Comparison of ENCODE assay signal across 13 cellular contexts in the genomic region with DNA sequence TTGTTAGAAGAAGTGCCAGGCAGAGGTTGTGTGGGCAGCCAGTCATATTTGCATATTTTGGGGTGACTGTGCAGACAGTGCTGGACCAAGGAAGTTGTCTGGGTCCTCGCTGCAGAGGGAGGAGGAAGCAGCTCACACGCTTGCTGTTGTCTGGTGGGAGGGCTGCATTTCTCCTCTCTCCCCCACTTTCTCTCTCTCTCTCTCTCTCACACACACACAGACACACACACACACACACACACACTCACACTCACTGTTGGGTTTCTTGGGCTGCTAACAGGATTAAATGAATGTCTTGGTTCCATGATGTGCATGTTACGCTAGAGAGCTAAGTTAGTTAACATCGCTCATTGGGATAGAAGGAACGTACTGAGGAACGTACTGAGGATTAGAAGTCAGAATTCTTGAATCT.
A peak's percentile ranks its signal among the peaks of the same experiment; 100 is the strongest.
DNase-seq lines count a peak whose midpoint lies in the region; ATAC-seq and TF ChIP-seq lines count a peak whose summit lies in the region.
"Had no signal": no experiment of that assay in that cellular context is flagged by ENCODE, and none has a peak within 500 bp of the region (broad histone marks: within the 10 kb centered on the region; RNA-seq: fewer than 3 reads in every experiment).

No MANE protein-coding gene starts in this region.

- peaks cover 15% of the 10 kb centered on the region for H3K4me1 Mint-ChIP-seq in activated naive CD4-positive, alpha-beta T cell treated with anti-CD3 and anti-CD28 coated beads for 36 hours (ENCODE audit: low read depth)
- peaks cover 23 to 44% (median 36%) of the 10 kb centered on the region in 3 donors for H3K4me1 Mint-ChIP-seq in naive B cell
- H3K4me1 Mint-ChIP-seq in T-helper 17 cell = peaks cover 17% of the 10 kb centered on the region

- H3K36me3 Mint-ChIP-seq in activated naive CD4-positive, alpha-beta T cell treated with anti-CD3 and anti-CD28 coated beads for 36 hours (ENCODE audit: low read depth) = peaks cover 5% of the 10 kb centered on the region
- no peaks in the 10 kb centered on the region for H3K36me3 Mint-ChIP-seq in naive B cell
- H3K36me3 Mint-ChIP-seq in T-helper 17 cell (ENCODE audit: low read depth) = peaks cover 2% of the 10 kb centered on the region

- H3K9me3 Mint-ChIP-seq in activated naive CD4-positive, alpha-beta T cell treated with anti-CD3 and anti-CD28 coated beads for 36 hours = no peaks in the 10 kb centered on the region
- H3K9me3 Mint-ChIP-seq in naive B cell = no peaks in the 10 kb centered on the region

- no peaks in the 10 kb centered on the region for H3K27me3 Mint-ChIP-seq in activated naive CD4-positive, alpha-beta T cell treated with anti-CD3 and anti-CD28 coated beads for 36 hours (ENCODE audit: low read depth)
- H3K27me3 Mint-ChIP-seq in naive B cell (no peaks in the 10 kb centered on the region), T-helper 17 cell (no peaks in the 10 kb centered on the region)

- TF ChIP-seq POLR2A in NB4 (IDR thresholded peaks at IDR 0.05; ENCODE audit: extremely low read depth, insufficient read length) = no peak

- ATAC-seq in GM18867 (IDR thresholded peaks at IDR 0.05; ENCODE audit: unreplicated experiment) = peak; percentile 35
- ATAC-seq in naive B cell (ENCODE audit: low read depth in 2 of 2) = peak; percentile 32 to 46
- no peak for ATAC-seq in SK-N-SH treated with all-trans-retinoic acid at 6 μM for 48 hours
- ATAC-seq in T-helper 17 cell = no peak

- no peak overlapping the region for H3K4me3 ChIP-seq in NB4 (ENCODE audit: low read depth, low read length)

- CTCF ChIA-PET in activated naive CD4-positive, alpha-beta T cell treated with anti-CD3 and anti-CD28 coated beads for 36 hours (lab: Charles Lee) = interaction anchor here (0.7 to 2.0 kb wide), 11 partner anchors 12 to 148 kb away, joined by 3 to 7 read pairs (median 4); no protein-coding TSS in a partner anchor

- no peak overlapping the region for H3K4me3 Mint-ChIP-seq in activated naive CD4-positive, alpha-beta T cell treated with anti-CD3 and anti-CD28 coated beads for 36 hours
- H3K4me3 Mint-ChIP-seq in naive B cell (peak overlapping the region; percentile 17 to 94 (median 75)), T-helper 17 cell (no peak overlapping the region)

- TF ChIP-seq CTCF in NB4 (IDR thresholded peaks at IDR 0.05; ENCODE audit: low read depth, low read length) = no peak

- peak; percentile 9 for DNase-seq in activated naive CD4-positive, alpha-beta T cell treated with Interleukin-2 at 50 U/mL for 16 hours
- no peak for DNase-seq in activated naive CD4-positive, alpha-beta T cell treated with anti-CD3 and anti-CD28 coated beads for 36 hours
- DNase-seq in NB4 (ENCODE audit: low read depth) = peak; percentile 28
- peak; percentile 25 for DNase-seq in naive B cell
- no peak for DNase-seq in T-helper 17 cell
- no peak for DNase-seq in NCI-H1930 (lab: John Stamatoyannopoulos, UW)
- DNase-seq: aorta, foreskin fibroblast, HCEC 1CT, stomach, SW 1271 had no signal

- intact Hi-C loops in activated naive CD4-positive, alpha-beta T cell treated with anti-CD3 and anti-CD28 coated beads for 36 hours (cut with micrococcal nuclease) = loop anchor here (1.0 kb wide), 1 partner anchor 74 kb away; no protein-coding TSS in a partner anchor

- H3K27ac Mint-ChIP-seq in activated naive CD4-positive, alpha-beta T cell treated with anti-CD3 and anti-CD28 coated beads for 36 hours = no peak overlapping the region
- H3K27ac Mint-ChIP-seq in naive B cell = peak overlapping the region in 3 of 6 donors; percentile 34 to 85 (median 60)
- no peak overlapping the region for H3K27ac Mint-ChIP-seq in T-helper 17 cell

- H3K9me3 ChIP-seq in T-helper 17 cell (ENCODE audit: control insufficient read depth, low read length, poor library complexity, severe bottlenecking) = no peaks in the 10 kb centered on the region
- H3K9me3 ChIP-seq: stomach had no signal

TF ChIP-seq in SK-N-SH treated with all-trans-retinoic acid at 6 μM for 48 hours, 23 proteins besides CTCF, POLR2A, EP300 and RAD21:
- TF ChIP-seq ZNF8 (CRISPR knock-in tag; IDR thresholded peaks at IDR 0.05) (no peak), ZNF565 (CRISPR knock-in tag; conservative IDR thresholded peaks at IDR 0.05; ENCODE audit: low read depth) (no peak), ESRRG (CRISPR knock-in tag; IDR thresholded peaks at IDR 0.05) (no peak), ZFP30 (CRISPR knock-in tag; IDR thresholded peaks at IDR 0.05) (no peak), RARB (CRISPR knock-in tag; IDR thresholded peaks at IDR 0.05) (no peak), BACH2 (CRISPR knock-in tag; IDR thresholded peaks at IDR 0.05; ENCODE audit: borderline replicate concordance) (no peak), ZFP3 (CRISPR knock-in tag; IDR thresholded peaks at IDR 0.05) (no peak), SNAI2 (CRISPR knock-in tag; IDR thresholded peaks at IDR 0.05) (no peak), OSR1 (CRISPR knock-in tag; IDR thresholded peaks at IDR 0.05) (no peak), GLIS3 (CRISPR knock-in tag; IDR thresholded peaks at IDR 0.05) (no peak), CSDC2 (CRISPR knock-in tag; IDR thresholded peaks at IDR 0.05) (no peak), ISL1 (CRISPR knock-in tag; IDR thresholded peaks at IDR 0.05) (no peak), ARNTL (CRISPR knock-in tag; IDR thresholded peaks at IDR 0.05; ENCODE audit: borderline replicate concordance, low read depth) (no peak), ZNF70 (CRISPR knock-in tag; IDR thresholded peaks at IDR 0.05) (no peak)
- TF ChIP-seq, protein P1, sequence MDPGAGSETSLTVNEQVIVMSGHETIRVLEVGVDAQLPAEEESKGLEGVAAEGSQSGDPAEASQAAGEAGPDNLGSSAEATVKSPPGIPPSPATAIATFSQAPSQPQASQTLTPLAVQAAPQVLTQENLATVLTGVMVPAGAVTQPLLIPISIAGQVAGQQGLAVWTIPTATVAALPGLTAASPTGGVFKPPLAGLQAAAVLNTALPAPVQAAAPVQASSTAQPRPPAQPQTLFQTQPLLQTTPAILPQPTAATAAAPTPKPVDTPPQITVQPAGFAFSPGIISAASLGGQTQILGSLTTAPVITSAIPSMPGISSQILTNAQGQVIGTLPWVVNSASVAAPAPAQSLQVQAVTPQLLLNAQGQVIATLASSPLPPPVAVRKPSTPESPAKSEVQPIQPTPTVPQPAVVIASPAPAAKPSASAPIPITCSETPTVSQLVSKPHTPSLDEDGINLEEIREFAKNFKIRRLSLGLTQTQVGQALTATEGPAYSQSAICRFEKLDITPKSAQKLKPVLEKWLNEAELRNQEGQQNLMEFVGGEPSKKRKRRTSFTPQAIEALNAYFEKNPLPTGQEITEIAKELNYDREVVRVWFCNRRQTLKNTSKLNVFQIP (CRISPR knock-in tag; IDR thresholded peaks at IDR 0.05; ENCODE audit: borderline replicate concordance, low read depth) = no peak
- TF ChIP-seq, protein P2, sequence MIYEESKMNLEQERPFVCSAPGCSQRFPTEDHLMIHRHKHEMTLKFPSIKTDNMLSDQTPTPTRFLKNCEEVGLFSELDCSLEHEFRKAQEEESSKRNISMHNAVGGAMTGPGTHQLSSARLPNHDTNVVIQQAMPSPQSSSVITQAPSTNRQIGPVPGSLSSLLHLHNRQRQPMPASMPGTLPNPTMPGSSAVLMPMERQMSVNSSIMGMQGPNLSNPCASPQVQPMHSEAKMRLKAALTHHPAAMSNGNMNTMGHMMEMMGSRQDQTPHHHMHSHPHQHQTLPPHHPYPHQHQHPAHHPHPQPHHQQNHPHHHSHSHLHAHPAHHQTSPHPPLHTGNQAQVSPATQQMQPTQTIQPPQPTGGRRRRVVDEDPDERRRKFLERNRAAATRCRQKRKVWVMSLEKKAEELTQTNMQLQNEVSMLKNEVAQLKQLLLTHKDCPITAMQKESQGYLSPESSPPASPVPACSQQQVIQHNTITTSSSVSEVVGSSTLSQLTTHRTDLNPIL (CRISPR knock-in tag; IDR thresholded peaks at IDR 0.05; ENCODE audit: low read depth) = no peak

Comparison
In these comparisons a context has a peak if more than half of its experiments do, and no peak if none do; other contexts are left out.
1. DNase-seq: peak in activated naive CD4-positive, alpha-beta T cell treated with Interleukin-2 at 50 U/mL for 16 hours (single experiment), NB4 (single experiment) and naive B cell (single experiment); none in activated naive CD4-positive, alpha-beta T cell treated with anti-CD3 and anti-CD28 coated beads for 36 hours (single experiment), T-helper 17 cell (0 of 3) and NCI-H1930 (0 of 2).
2. H3K4me3 Mint-ChIP-seq: peak in naive B cell (8 of 8); none in activated naive CD4-positive, alpha-beta T cell treated with anti-CD3 and anti-CD28 coated beads for 36 hours (single experiment) and T-helper 17 cell (single experiment).
3. ATAC-seq: peak in GM18867 (single experiment) and naive B cell (2 of 2); none in SK-N-SH treated with all-trans-retinoic acid at 6 μM for 48 hours (single experiment) and T-helper 17 cell (single experiment).